ENCODE assay signal across 8 cellular contexts in genomic region chr9:34380034-34380510, GRCh38. TPM values are rescaled to one million over a fixed set of nuclear protein-coding genes. Genes with fewer than 3 reads are reported as not detected.
DNase-seq lines count a peak whose midpoint lies in the region; ATAC-seq and TF ChIP-seq lines count a peak whose summit lies in the region.

No MANE protein-coding gene starts in this region.

- DNase-seq in SJCRH30 (no peak), fibroblast of villous mesenchyme (ENCODE audit: low read depth) (no peak), trophoblast cell (no peak), NCI-H526 treated with DMSO at 0.1 percent for 48 hours (lab: John Stamatoyannopoulos, UW) (no peak), NCI-H2227 (lab: John Stamatoyannopoulos, UW; ENCODE audit: unreplicated experiment) (no peak), HPDE6-E6E7 (ENCODE audit: extremely low spot score) (no peak)

- H3K27ac ChIP-seq in SJCRH30 = no peak overlapping the region
- H3K27ac ChIP-seq in trophoblast cell (ENCODE audit: low read depth, low read length) = no peak overlapping the region

- H3K18ac ChIP-seq in trophoblast cell (ENCODE audit: low read length) = no peak overlapping the region

- H3K9ac ChIP-seq in ES-I3 (ENCODE audit: low read depth, low read length) = peak overlapping the region; percentile 28; the same call in 1 of the 2 replicates
- H3K9ac ChIP-seq in trophoblast cell (ENCODE audit: low read length) = no peak overlapping the region

- no peak overlapping the region for H2AK5ac ChIP-seq in trophoblast cell (ENCODE audit: low read length)

- no peak for TF ChIP-seq CTCF in fibroblast of villous mesenchyme (IDR thresholded peaks at IDR 0.05; ENCODE audit: insufficient read depth, low read depth, low read length)

- no peak overlapping the region for H3K4ac ChIP-seq in trophoblast cell (ENCODE audit: low read depth, low read length)

- H3K4me1 ChIP-seq in ES-I3 (ENCODE audit: insufficient read depth, low read length) (peaks cover 8% of the 10 kb centered on the region), SJCRH30 (peaks cover 12% of the 10 kb centered on the region), trophoblast cell (ENCODE audit: control insufficient read depth in 1 of 2, insufficient read depth in 2 of 2, low read length in 2 of 2) (peaks cover 20 to 28% of the 10 kb centered on the region in 2 experiments)

- H3K9me3 ChIP-seq in ES-I3 (ENCODE audit: control insufficient read depth, insufficient read depth, low read length) (no peaks in the 10 kb centered on the region), SJCRH30 (replicated peaks) (no peaks in the 10 kb centered on the region), trophoblast cell (ENCODE audit: insufficient read depth, low read depth, low read length) (peaks cover 5% of the 10 kb centered on the region)

- H2BK12ac ChIP-seq in trophoblast cell (ENCODE audit: low read length) = no peak overlapping the region

- no CpG with 5 or more reads among the region's 24 CpGs for WGBS in trophoblast cell (ENCODE audit: extremely low coverage, insufficient coverage, insufficient read length)

- no peak for ATAC-seq in GM18502 (IDR thresholded peaks at IDR 0.05; ENCODE audit: poor library complexity, unreplicated experiment)

- H3K79me2 ChIP-seq in trophoblast cell (ENCODE audit: control insufficient read depth, insufficient read depth, low read length, poor library complexity) = peaks cover 3% of the 10 kb centered on the region

- peak overlapping the region; percentile 46 for H2AFZ ChIP-seq in trophoblast cell (ENCODE audit: insufficient read depth, low read length, poor library complexity)

- H4K8ac ChIP-seq in trophoblast cell (ENCODE audit: low read depth, low read length) = peak overlapping the region; percentile 8

- H3K23ac ChIP-seq in trophoblast cell (ENCODE audit: low read length) = no peak overlapping the region

- no peak overlapping the region for H4K12ac ChIP-seq in trophoblast cell (ENCODE audit: low read depth, low read length)

- H3K4me3 ChIP-seq in SJCRH30 (peak overlapping the region; percentile 59), fibroblast of villous mesenchyme (ENCODE audit: low read depth, low read length) (peak overlapping the region; percentile 40), trophoblast cell (ENCODE audit: low read depth, low read length) (no peak overlapping the region)

- H3K14ac ChIP-seq in trophoblast cell (ENCODE audit: low read length) = no peak overlapping the region

- no peak overlapping the region for H2BK120ac ChIP-seq in trophoblast cell (ENCODE audit: insufficient read depth, low read length, poor library complexity)

- H3K27me3 ChIP-seq in SJCRH30 (no peaks in the 10 kb centered on the region), trophoblast cell (ENCODE audit: insufficient read depth, low read length) (peaks cover 17% of the 10 kb centered on the region)

- H2BK5ac ChIP-seq in trophoblast cell (ENCODE audit: low read depth, low read length, poor library complexity) = no peak overlapping the region

- H4K91ac ChIP-seq in trophoblast cell (ENCODE audit: low read depth, low read length) = no peak overlapping the region

- peak overlapping the region; percentile 78 for H3K4me2 ChIP-seq in trophoblast cell (ENCODE audit: low read length)

- H3K36me3 ChIP-seq in ES-I3 (ENCODE audit: insufficient read depth, low read length) (no peaks in the 10 kb centered on the region), SJCRH30 (no peaks in the 10 kb centered on the region), trophoblast cell (ENCODE audit: control insufficient read depth in 1 of 2, insufficient read depth in 2 of 2, low read length in 2 of 2) (no peaks in the 10 kb centered on the region)

- H3K79me1 ChIP-seq in trophoblast cell (ENCODE audit: low read length) = peaks cover 7% of the 10 kb centered on the region

RNA-seq across cellular contexts. Expression of gene MYORG, which starts 3.4 kb away (rescaled TPM):
- total RNA-seq in SJCRH30 (2014; rRNA removed; shearing (Covaris generic)) = 1.7 and 1.8 TPM in 2 replicates
- total RNA-seq in fibroblast of villous mesenchyme = 0.64 and 1.3 TPM in 2 replicates
- 23.9 and 24.2 TPM in 2 replicates for polyA plus RNA-seq in trophoblast cell (2013)

RNA-seq across cellular contexts. Expression of gene NUDT2, which starts 50.7 kb away (rescaled TPM):
- total RNA-seq in SJCRH30 (2014; rRNA removed; shearing (Covaris generic)) = 9.4 TPM in 2 replicates
- total RNA-seq in fibroblast of villous mesenchyme = 21.6 and 30.2 TPM in 2 replicates
- polyA plus RNA-seq in trophoblast cell (2013) = 10.6 and 10.8 TPM in 2 replicates

RNA-seq across cellular contexts. Expression of gene KIF24, which starts 51.0 kb away (rescaled TPM):
- 5.9 and 6.8 TPM in 2 replicates for total RNA-seq in SJCRH30 (2014; rRNA removed; shearing (Covaris generic))
- total RNA-seq in fibroblast of villous mesenchyme = 2.6 and 3.5 TPM in 2 replicates
- polyA plus RNA-seq in trophoblast cell (2013) = 1.7 and 1.9 TPM in 2 replicates
